Comparison of ENCODE assay signal across 12 cellular contexts in genomic region chr14:42428996-42429395, GRCh38.
DNase-seq lines count a peak whose midpoint lies in the region; ATAC-seq and TF ChIP-seq lines count a peak whose summit lies in the region.
"Had no signal": no experiment of that assay in that cellular context is flagged by ENCODE, and none has a peak within 500 bp of the region (broad histone marks: within the 10 kb centered on the region; RNA-seq: fewer than 3 reads in every experiment).

No MANE protein-coding gene starts in this region.

- DNase-seq in stimulated activated naive CD8-positive, alpha-beta T cell treated with anti-CD3 and anti-CD28 coated beads, Interleukin-15, Interleukin-2, amounts not matched to agents 100 U/mL and 50 U/mL, for 24 hours = no peak
- DNase-seq in stimulated activated naive CD8-positive, alpha-beta T cell treated with anti-CD3 and anti-CD28 coated beads, Interleukin-15, amount 100 ng/mL, for 72 hours = no peak
- DNase-seq in HK-2 (ENCODE audit: unreplicated experiment) (peak; percentile 20), type B pancreatic cell (ENCODE audit: extremely low spot score, unreplicated experiment) (no peak), hypothalamus (lab: John Stamatoyannopoulos, UW) (no peak), DMS153 treated with DMSO at 0.1 percent for 48 hours (lab: John Stamatoyannopoulos, UW; ENCODE audit: unreplicated experiment) (no peak)
- DNase-seq in activated CD4-positive, alpha-beta T cell treated with anti-CD3 and anti-CD28 coated beads, Interleukin-2, amount 50 U/mL, for 48 hours = no peak
- DNase-seq: KBM-7, upper lobe of right lung had no signal

- no peaks in the 10 kb centered on the region for H3K27me3 Mint-ChIP-seq in stimulated activated naive CD8-positive, alpha-beta T cell treated with anti-CD3 and anti-CD28 coated beads, Interleukin-15, amount 100 ng/mL, for 72 hours
- H3K27me3 Mint-ChIP-seq in type B pancreatic cell = no peaks in the 10 kb centered on the region
- H3K27me3 Mint-ChIP-seq: activated naive CD8-positive, alpha-beta T cell had no signal

- H3K36me3 Mint-ChIP-seq in type B pancreatic cell = no peaks in the 10 kb centered on the region
- H3K36me3 Mint-ChIP-seq: activated naive CD8-positive, alpha-beta T cell; mesothelial cell of epicardium had no signal

- peak; percentile 28 for ATAC-seq in stimulated activated naive CD8-positive, alpha-beta T cell treated with anti-CD3 and anti-CD28 coated beads, Interleukin-15, Interleukin-2, amounts not matched to agents 100 U/mL and 50 U/mL, for 24 hours
- no peak for ATAC-seq in stimulated activated naive CD8-positive, alpha-beta T cell treated with anti-CD3 and anti-CD28 coated beads, Interleukin-15, amount 100 ng/mL, for 72 hours
- ATAC-seq in HG02759 (IDR thresholded peaks at IDR 0.05; ENCODE audit: unreplicated experiment) = peak; percentile 99
- ATAC-seq: upper lobe of right lung had no signal

- no peak for TF ChIP-seq CTCF in type B pancreatic cell (conservative IDR thresholded peaks at IDR 0.05)

- H3K4me3 Mint-ChIP-seq in stimulated activated naive CD8-positive, alpha-beta T cell treated with anti-CD3 and anti-CD28 coated beads, Interleukin-15, amount 100 ng/mL, for 72 hours = no peak overlapping the region
- H3K4me3 Mint-ChIP-seq in type B pancreatic cell = no peak overlapping the region
- H3K4me3 Mint-ChIP-seq: activated naive CD8-positive, alpha-beta T cell; mesothelial cell of epicardium had no signal

- H3K9me3 Mint-ChIP-seq in stimulated activated naive CD8-positive, alpha-beta T cell treated with anti-CD3 and anti-CD28 coated beads, Interleukin-15, amount 100 ng/mL, for 72 hours = peaks cover 0 to 14% of the 10 kb centered on the region in 2 donors
- H3K9me3 Mint-ChIP-seq in type B pancreatic cell = no peaks in the 10 kb centered on the region

- no peaks in the 10 kb centered on the region for H3K4me1 Mint-ChIP-seq in stimulated activated naive CD8-positive, alpha-beta T cell treated with anti-CD3 and anti-CD28 coated beads, Interleukin-15, amount 100 ng/mL, for 72 hours
- H3K4me1 Mint-ChIP-seq in type B pancreatic cell (ENCODE audit: unreplicated experiment) = no peaks in the 10 kb centered on the region
- H3K4me1 Mint-ChIP-seq: mesothelial cell of epicardium had no signal

- no peak overlapping the region for H3K27ac Mint-ChIP-seq in stimulated activated naive CD8-positive, alpha-beta T cell treated with anti-CD3 and anti-CD28 coated beads, Interleukin-15, amount 100 ng/mL, for 72 hours
- H3K27ac Mint-ChIP-seq in type B pancreatic cell = peak overlapping the region; percentile 70
- H3K27ac Mint-ChIP-seq: activated naive CD8-positive, alpha-beta T cell; mesothelial cell of epicardium had no signal
